In the genomic region with DNA sequence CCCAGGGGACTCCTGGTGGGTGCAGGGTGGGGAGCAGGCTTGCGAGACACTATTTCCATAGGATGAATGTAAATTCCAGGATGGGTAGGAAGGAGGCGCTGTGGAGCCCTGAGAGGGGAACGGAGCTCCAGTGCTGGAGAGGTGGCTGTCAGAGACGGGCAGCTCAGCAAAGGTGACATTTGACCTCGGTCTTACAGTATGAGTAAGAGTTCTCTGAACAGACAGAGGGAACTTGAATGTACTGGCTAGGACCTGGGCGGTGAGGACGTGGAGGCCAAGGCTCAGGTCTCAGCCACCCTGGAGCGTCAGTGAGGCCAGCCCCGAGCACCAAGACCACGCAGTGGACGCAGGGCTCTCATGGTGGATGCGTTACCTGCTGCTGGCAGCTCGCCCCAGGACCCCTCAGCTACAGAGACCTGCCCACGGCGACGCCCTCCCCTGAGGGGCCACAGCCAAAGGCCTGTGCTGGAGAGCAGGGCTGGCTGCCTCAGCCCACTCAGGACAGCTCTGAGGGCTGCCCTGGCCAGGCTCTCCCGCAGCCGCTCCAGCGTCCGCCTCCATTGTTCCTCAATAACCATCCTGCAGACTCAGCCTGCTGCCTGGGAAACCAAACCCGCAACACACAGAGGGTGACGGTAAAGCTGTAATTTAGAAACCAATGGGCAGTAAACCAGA, we compare ENCODE assay signal across 11 cellular contexts.
DNase-seq lines count a peak whose midpoint lies in the region; TF ChIP-seq lines count a peak whose summit lies in the region.
"Had no signal": no experiment of that assay in that cellular context is flagged by ENCODE, and none has a peak within 500 bp of the region (broad histone marks: within the 10 kb centered on the region; RNA-seq: fewer than 3 reads in every experiment).

No MANE protein-coding gene starts in this region.

- BruUV-seq in Caco-2 (replicated peaks; lab: Mats Ljungman, UMichigan) = no TSS peak

- no peaks in the 10 kb centered on the region for H3K4me1 Mint-ChIP-seq in Caco-2 (ENCODE audit: low read depth, unreplicated experiment)

- H3K4me2 ChIP-seq in mesenchymal stem cell (ENCODE audit: low read length, poor library complexity, severe bottlenecking) = no peak overlapping the region

- no peak overlapping the region for H2AK5ac ChIP-seq in mesenchymal stem cell (ENCODE audit: low read length, severe bottlenecking)

- H4K91ac ChIP-seq in mesenchymal stem cell (ENCODE audit: low read length) = no peak overlapping the region

- no peak overlapping the region for H4K8ac ChIP-seq in mesenchymal stem cell (ENCODE audit: low read length)

- no peaks in the 10 kb centered on the region for H3K9me3 Mint-ChIP-seq in Caco-2 (ENCODE audit: unreplicated experiment)

- in situ Hi-C loops in HAP-1 (cut with MboI; ENCODE audit: low sequenced_read_pairs) = no loop called here

- CTCF ChIA-PET in Caco-2 (lab: Charles Lee) = interaction anchor here (0.6 to 1.5 kb wide), 2 partner anchors 43 to 121 kb away, joined by 4 to 5 read pairs; no protein-coding TSS in a partner anchor

- no peaks in the 10 kb centered on the region for H3K79me1 ChIP-seq in mesenchymal stem cell (replicated peaks; ENCODE audit: low read length, poor library complexity, severe bottlenecking)

- H3K27me3 Mint-ChIP-seq in Caco-2 (ENCODE audit: insufficient read depth, unreplicated experiment) = peaks cover 20% of the 10 kb centered on the region

- H3K9me3 ChIP-seq in Caco-2 (no peaks in the 10 kb centered on the region), HAP-1 (no peaks in the 10 kb centered on the region), mesenchymal stem cell (ENCODE audit: control insufficient read depth, low read length) (no peaks in the 10 kb centered on the region)
- H3K9me3 ChIP-seq: gastrocnemius medialis had no signal

- H2BK15ac ChIP-seq in mesenchymal stem cell (ENCODE audit: low read depth, poor library complexity, severe bottlenecking) = no peak overlapping the region

- no peak overlapping the region for H2AFZ ChIP-seq in mesenchymal stem cell (ENCODE audit: low read depth, low read length)

- no peak overlapping the region for H3K23ac ChIP-seq in mesenchymal stem cell (ENCODE audit: low read length in 2 of 2)

- H2BK120ac ChIP-seq in mesenchymal stem cell (ENCODE audit: low read depth, low read length) = no peak overlapping the region

- H3K36me3 Mint-ChIP-seq in Caco-2 (ENCODE audit: insufficient read depth, unreplicated experiment) = peaks cover 6% of the 10 kb centered on the region

- H3K9ac ChIP-seq in mesenchymal stem cell (ENCODE audit: low read length) = no peak overlapping the region

- H3K27ac Mint-ChIP-seq in Caco-2 (ENCODE audit: unreplicated experiment) = no peak overlapping the region

- no peak overlapping the region for H3K27ac ChIP-seq in VCaP
- no peak overlapping the region for H3K27ac ChIP-seq in mesenchymal stem cell (ENCODE audit: low read length, poor library complexity, severe bottlenecking)
- H3K27ac ChIP-seq: gastrocnemius medialis had no signal

- peak; percentile 32 to 57 for TF ChIP-seq CTCF in Caco-2 (IDR thresholded peaks at IDR 0.05; ENCODE audit: insufficient read depth in 1 of 2, low read depth in 1 of 2, low read length in 1 of 2, severe bottlenecking in 1 of 2, unreplicated experiment in 1 of 2)
- TF ChIP-seq CTCF in VCaP (conservative IDR thresholded peaks at IDR 0.05) = peak; percentile 16

- no peaks in the 10 kb centered on the region for H3K36me3 ChIP-seq in Caco-2 (ENCODE audit: control insufficient read depth, insufficient read depth, low read length)
- H3K36me3 ChIP-seq in HAP-1 (replicated peaks) = no peaks in the 10 kb centered on the region
- H3K36me3 ChIP-seq in mesenchymal stem cell (ENCODE audit: control insufficient read depth in 1 of 2, insufficient read depth in 2 of 2, low read depth in 1 of 2, low read length in 2 of 2) = no peaks in the 10 kb centered on the region
- H3K36me3 ChIP-seq: gastrocnemius medialis had no signal

- H3K18ac ChIP-seq in mesenchymal stem cell (ENCODE audit: low read depth in 1 of 2, low read length in 2 of 2) = no peak overlapping the region

- POLR2A ChIA-PET in Caco-2 (lab: Charles Lee) = interaction anchor here (1.0 kb wide), 1 partner anchor 65 kb away, joined by 9 read pairs; no protein-coding TSS in a partner anchor

- DNase-seq in Caco-2 = peak; percentile 24 to 51
- DNase-seq in HAP-1 (ENCODE audit: low spot score in 2 of 2) = peak; percentile 10 to 72
- peak; percentile 13 for DNase-seq in mesenchymal stem cell
- DNase-seq in NCI-H2029 (lab: John Stamatoyannopoulos, UW) = no peak
- no peak for DNase-seq in globus pallidus (ENCODE audit: low spot score)
- DNase-seq in stimulated activated naive CD4-positive, alpha-beta T cell (lab: John Stamatoyannopoulos, UW) = no peak
- DNase-seq: activated naive CD4-positive, alpha-beta T cell; gastrocnemius medialis; NCI-H1105; nucleus accumbens had no signal

- H3K4me3 ChIP-seq in Caco-2 (ENCODE audit: low read depth, low read length) (no peak overlapping the region), HAP-1 (no peak overlapping the region), mesenchymal stem cell (ENCODE audit: insufficient read depth in 1 of 2, low read depth in 1 of 2, low read length in 2 of 2) (no peak overlapping the region)
- H3K4me3 ChIP-seq: gastrocnemius medialis had no signal

- H3K27me3 ChIP-seq in Caco-2 (replicated peaks; ENCODE audit: control insufficient read depth, insufficient read depth, low read length) (no peaks in the 10 kb centered on the region), HAP-1 (ENCODE audit: low read depth) (peaks cover 2% of the 10 kb centered on the region; the same call in 1 of the 2 replicates), mesenchymal stem cell (ENCODE audit: control insufficient read depth in 1 of 2, insufficient read depth in 1 of 2, low read length in 2 of 2) (peaks cover 44 to 53% of the 10 kb centered on the region in 2 experiments)
- H3K27me3 ChIP-seq: gastrocnemius medialis had no signal

- H3K4me3 Mint-ChIP-seq in Caco-2 (ENCODE audit: unreplicated experiment) = no peak overlapping the region

- no peak overlapping the region for H2BK5ac ChIP-seq in mesenchymal stem cell (ENCODE audit: low read depth, low read length, poor library complexity, severe bottlenecking)

- H2BK12ac ChIP-seq in mesenchymal stem cell (ENCODE audit: low read length in 2 of 2) = no peak overlapping the region

- WGBS in mesenchymal stem cell = 75% methylated on average over 22 of the region's 22 CpGs

- H3K14ac ChIP-seq in mesenchymal stem cell (ENCODE audit: low read length in 2 of 2) = no peak overlapping the region

- no peak overlapping the region for H3K4ac ChIP-seq in mesenchymal stem cell (ENCODE audit: low read depth in 1 of 2, low read length in 2 of 2)

- H3K4me1 ChIP-seq in Caco-2 (0 out of 2 replicates have a peak, but pooled peaks cover 3% of the 10 kb centered on the region), HAP-1 (peaks cover 4% of the 10 kb centered on the region), mesenchymal stem cell (ENCODE audit: control insufficient read depth, insufficient read depth, low read depth, low read length) (peaks cover 5% of the 10 kb centered on the region)

- intact Hi-C loops in Caco-2 (cut with micrococcal nuclease; ENCODE audit: unreplicated experiment) = no loop called here

Comparison
In these comparisons a context has a peak if more than half of its experiments do, and no peak if none do; other contexts are left out.
1. DNase-seq: peak in Caco-2 (2 of 2), HAP-1 (2 of 2) and mesenchymal stem cell (single experiment); none in NCI-H2029 (single experiment), globus pallidus (single experiment) and stimulated activated naive CD4-positive, alpha-beta T cell (0 of 6).